23 cellular contexts compared by ENCODE assay signal in genomic region chr12:50564948-50565297, GRCh38.
DNase-seq lines count a peak whose midpoint lies in the region; ATAC-seq and TF ChIP-seq lines count a peak whose summit lies in the region.
"Had no signal": no experiment of that assay in that cellular context is flagged by ENCODE, and none has a peak within 500 bp of the region (broad histone marks: within the 10 kb centered on the region; RNA-seq: fewer than 3 reads in every experiment).

No MANE protein-coding gene starts in this region.

- peaks cover 29 to 69% of the 10 kb centered on the region in 2 donors for H3K4me1 ChIP-seq in adrenal gland (replicated peaks in 1 of 2)

- no peak for DNase-seq in activated naive CD4-positive, alpha-beta T cell treated with anti-CD3 and anti-CD28 coated beads, Interleukin-2, amount 50 U/mL, for 72 hours (ENCODE audit: low spot score in 2 of 2)
- DNase-seq in mesothelial cell of epicardium (ENCODE audit: low spot score in 2 of 2, unreplicated experiment in 2 of 2) (no peak), adrenal gland (no peak)
- DNase-seq in stimulated activated naive B cell treated with anti-CD40 and anti-IgM and Interleukin-4, amounts not matched to agents 10 μg/mL and 1 μg/mL and 100 μg/mL, for 72 hours, result no peak
- no peak for DNase-seq in activated T-helper 2 cell treated with anti-CD3 and anti-CD28 coated beads, Interferon-gamma antibody, Interleukin-2, Interleukin-4, amounts not matched to agents 10 μg/mL and 5 μg/mL and 100 μg/mL, durations not matched to agents 14 hours and 24 hours and 36 hours (ENCODE audit: low spot score)
- DNase-seq: Calu3; CD4-positive, alpha-beta memory T cell; H9; IMR-90; Karpas-422; MG63; NCI-H1048; NCI-H1436 treated with DMSO at 0.1 percent for 48 hours; NCI-H2081; NCI-H446 treated with DMSO at 0.1 percent for 48 hours; Peyer's patch had no signal

- no peak for TF ChIP-seq CTCF in mesothelial cell of epicardium (IDR thresholded peaks at IDR 0.05; ENCODE audit: unreplicated experiment)
- no peak for TF ChIP-seq CTCF in adrenal gland (IDR thresholded peaks at IDR 0.05)

- no peak for ATAC-seq in activated naive CD4-positive, alpha-beta T cell treated with anti-CD3 and anti-CD28 coated beads, Interleukin-2, amount 50 U/mL, for 72 hours
- ATAC-seq in activated T-helper 17 cell treated with anti-CD3 and anti-CD28 coated beads, Interleukin-2, amount 50 U/mL, for 72 hours (replicated peaks), result no peak
- no peak for ATAC-seq in stimulated activated naive B cell treated with anti-CD40 and anti-IgM and Interleukin-4, amounts not matched to agents 10 μg/mL and 1 μg/mL and 100 μg/mL, for 72 hours (replicated peaks)
- ATAC-seq in HG02571 (IDR thresholded peaks at IDR 0.05; ENCODE audit: unreplicated experiment), result no peak
- ATAC-seq: GM12878, Right ventricle myocardium inferior had no signal

- 47 to 74% (median 56%) methylated on average over 3 of the region's 3 CpGs for WGBS in adrenal gland, 4 donors

- no peaks in the 10 kb centered on the region for H3K27me3 Mint-ChIP-seq in activated naive CD4-positive, alpha-beta T cell treated with anti-CD3 and anti-CD28 coated beads, Interleukin-2, amount 50 U/mL, for 24 hours
- H3K27me3 Mint-ChIP-seq in activated T-helper 17 cell treated with anti-CD3 and anti-CD28 coated beads, Interleukin-2, amount 50 U/mL, for 72 hours, result no peaks in the 10 kb centered on the region
- H3K27me3 Mint-ChIP-seq in mesothelial cell of epicardium (ENCODE audit: low read depth), result no peaks in the 10 kb centered on the region
- no peaks in the 10 kb centered on the region for H3K27me3 Mint-ChIP-seq in stimulated activated naive B cell treated with anti-CD40 and anti-IgM and Interleukin-4, amounts not matched to agents 10 μg/mL and 1 μg/mL and 100 μg/mL, for 72 hours
- no peaks in the 10 kb centered on the region for H3K27me3 Mint-ChIP-seq in activated T-helper 2 cell treated with anti-CD3 and anti-CD28 coated beads, Interferon-gamma antibody, Interleukin-2, Interleukin-4, amounts not matched to agents 10 μg/mL and 5 μg/mL and 100 μg/mL, durations not matched to agents 14 hours and 24 hours and 36 hours (ENCODE audit: low read depth)
- H3K27me3 Mint-ChIP-seq: B cell; CD4-positive, alpha-beta memory T cell had no signal

- no peaks in the 10 kb centered on the region for H3K9me3 ChIP-seq in adrenal gland (replicated peaks in 1 of 3)
- H3K9me3 ChIP-seq: MG63, Peyer's patch had no signal

- no peak for TF ChIP-seq POLR2A in adrenal gland (IDR thresholded peaks at IDR 0.05)

- peak overlapping the region; percentile 0 for H3K4me3 Mint-ChIP-seq in activated naive CD4-positive, alpha-beta T cell treated with anti-CD3 and anti-CD28 coated beads, Interleukin-2, amount 50 U/mL, for 24 hours
- no peak overlapping the region for H3K4me3 Mint-ChIP-seq in activated T-helper 17 cell treated with anti-CD3 and anti-CD28 coated beads, Interleukin-2, amount 50 U/mL, for 72 hours
- no peak overlapping the region for H3K4me3 Mint-ChIP-seq in mesothelial cell of epicardium
- H3K4me3 Mint-ChIP-seq in stimulated activated naive B cell treated with anti-CD40 and anti-IgM and Interleukin-4, amounts not matched to agents 10 μg/mL and 1 μg/mL and 100 μg/mL, for 72 hours, result no peak overlapping the region
- no peak overlapping the region for H3K4me3 Mint-ChIP-seq in activated T-helper 2 cell treated with anti-CD3 and anti-CD28 coated beads, Interferon-gamma antibody, Interleukin-2, Interleukin-4, amounts not matched to agents 10 μg/mL and 5 μg/mL and 100 μg/mL, durations not matched to agents 14 hours and 24 hours and 36 hours (ENCODE audit: low read depth)
- H3K4me3 Mint-ChIP-seq: B cell, H9 had no signal

- H3K4me3 ChIP-seq in adrenal gland, result no peak overlapping the region
- H3K4me3 ChIP-seq: GM12878, MG63, Peyer's patch had no signal

- H3K36me3 ChIP-seq in adrenal gland (replicated peaks in 1 of 2), result no peaks in the 10 kb centered on the region
- H3K36me3 ChIP-seq: MG63, Peyer's patch had no signal

- H3K27ac Mint-ChIP-seq in activated naive CD4-positive, alpha-beta T cell treated with anti-CD3 and anti-CD28 coated beads, Interleukin-2, amount 50 U/mL, for 24 hours, result no peak overlapping the region
- no peak overlapping the region for H3K27ac Mint-ChIP-seq in activated naive CD4-positive, alpha-beta T cell treated with anti-CD3 and anti-CD28 coated beads, Interleukin-2, amount 50 U/mL, for 72 hours
- H3K27ac Mint-ChIP-seq in activated T-helper 17 cell treated with anti-CD3 and anti-CD28 coated beads, Interleukin-2, amount 50 U/mL, for 72 hours, result peak overlapping the region; percentile 3
- peak overlapping the region; percentile 14 for H3K27ac Mint-ChIP-seq in mesothelial cell of epicardium
- peak overlapping the region; percentile 7 for H3K27ac Mint-ChIP-seq in stimulated activated naive B cell treated with anti-CD40 and anti-IgM and Interleukin-4, amounts not matched to agents 10 μg/mL and 1 μg/mL and 100 μg/mL, for 72 hours
- no peak overlapping the region for H3K27ac Mint-ChIP-seq in activated T-helper 2 cell treated with anti-CD3 and anti-CD28 coated beads, Interferon-gamma antibody, Interleukin-2, Interleukin-4, amounts not matched to agents 10 μg/mL and 5 μg/mL and 100 μg/mL, durations not matched to agents 14 hours and 24 hours and 36 hours
- H3K27ac Mint-ChIP-seq: B cell had no signal

- no peaks in the 10 kb centered on the region for H3K9me3 Mint-ChIP-seq in activated naive CD4-positive, alpha-beta T cell treated with anti-CD3 and anti-CD28 coated beads, Interleukin-2, amount 50 U/mL, for 24 hours
- peaks cover 0 to 3% of the 10 kb centered on the region in 2 donors for H3K9me3 Mint-ChIP-seq in activated naive CD4-positive, alpha-beta T cell treated with anti-CD3 and anti-CD28 coated beads, Interleukin-2, amount 50 U/mL, for 72 hours
- no peaks in the 10 kb centered on the region for H3K9me3 Mint-ChIP-seq in activated T-helper 17 cell treated with anti-CD3 and anti-CD28 coated beads, Interleukin-2, amount 50 U/mL, for 72 hours
- H3K9me3 Mint-ChIP-seq in mesothelial cell of epicardium, result no peaks in the 10 kb centered on the region
- H3K9me3 Mint-ChIP-seq in stimulated activated naive B cell treated with anti-CD40 and anti-IgM and Interleukin-4, amounts not matched to agents 10 μg/mL and 1 μg/mL and 100 μg/mL, for 72 hours, result peaks cover 2 to 7% of the 10 kb centered on the region in 2 donors
- H3K9me3 Mint-ChIP-seq in activated T-helper 2 cell treated with anti-CD3 and anti-CD28 coated beads, Interferon-gamma antibody, Interleukin-2, Interleukin-4, amounts not matched to agents 10 μg/mL and 5 μg/mL and 100 μg/mL, durations not matched to agents 14 hours and 24 hours and 36 hours, result no peaks in the 10 kb centered on the region
- H3K9me3 Mint-ChIP-seq: CD4-positive, alpha-beta memory T cell; H9 had no signal

- no peaks in the 10 kb centered on the region for H3K27me3 ChIP-seq in adrenal gland
- H3K27me3 ChIP-seq: MG63, Peyer's patch had no signal

- peaks cover 3% of the 10 kb centered on the region for H3K36me3 Mint-ChIP-seq in activated naive CD4-positive, alpha-beta T cell treated with anti-CD3 and anti-CD28 coated beads, Interleukin-2, amount 50 U/mL, for 24 hours
- H3K36me3 Mint-ChIP-seq in activated naive CD4-positive, alpha-beta T cell treated with anti-CD3 and anti-CD28 coated beads, Interleukin-2, amount 50 U/mL, for 72 hours, result peaks cover 0 to 10% of the 10 kb centered on the region in 2 donors
- H3K36me3 Mint-ChIP-seq in activated T-helper 17 cell treated with anti-CD3 and anti-CD28 coated beads, Interleukin-2, amount 50 U/mL, for 72 hours (ENCODE audit: low read depth), result no peaks in the 10 kb centered on the region
- no peaks in the 10 kb centered on the region for H3K36me3 Mint-ChIP-seq in mesothelial cell of epicardium
- peaks cover 7 to 16% of the 10 kb centered on the region in 2 donors for H3K36me3 Mint-ChIP-seq in stimulated activated naive B cell treated with anti-CD40 and anti-IgM and Interleukin-4, amounts not matched to agents 10 μg/mL and 1 μg/mL and 100 μg/mL, for 72 hours
- peaks cover 7% of the 10 kb centered on the region for H3K36me3 Mint-ChIP-seq in activated T-helper 2 cell treated with anti-CD3 and anti-CD28 coated beads, Interferon-gamma antibody, Interleukin-2, Interleukin-4, amounts not matched to agents 10 μg/mL and 5 μg/mL and 100 μg/mL, durations not matched to agents 14 hours and 24 hours and 36 hours (ENCODE audit: low read depth)

- H3K27ac ChIP-seq in adrenal gland, result peak overlapping the region in 1 of 5 donors; percentile 1
- H3K27ac ChIP-seq: 22Rv1, Peyer's patch had no signal

- H3K4me1 Mint-ChIP-seq in activated naive CD4-positive, alpha-beta T cell treated with anti-CD3 and anti-CD28 coated beads, Interleukin-2, amount 50 U/mL, for 24 hours, result peaks cover 80% of the 10 kb centered on the region
- H3K4me1 Mint-ChIP-seq in activated T-helper 17 cell treated with anti-CD3 and anti-CD28 coated beads, Interleukin-2, amount 50 U/mL, for 72 hours, result peaks cover 17% of the 10 kb centered on the region
- peaks cover 26% of the 10 kb centered on the region for H3K4me1 Mint-ChIP-seq in mesothelial cell of epicardium
- H3K4me1 Mint-ChIP-seq in stimulated activated naive B cell treated with anti-CD40 and anti-IgM and Interleukin-4, amounts not matched to agents 10 μg/mL and 1 μg/mL and 100 μg/mL, for 72 hours, result peaks cover 21 to 76% of the 10 kb centered on the region in 2 donors
- H3K4me1 Mint-ChIP-seq in activated T-helper 2 cell treated with anti-CD3 and anti-CD28 coated beads, Interferon-gamma antibody, Interleukin-2, Interleukin-4, amounts not matched to agents 10 μg/mL and 5 μg/mL and 100 μg/mL, durations not matched to agents 14 hours and 24 hours and 36 hours (ENCODE audit: low read depth), result peaks cover 27% of the 10 kb centered on the region

- intact Hi-C loops in adrenal gland (cut with DNase I), result loop anchor here in 1 of 2 donors (10.0 kb wide), 1 partner anchor 50 kb away; no protein-coding TSS in a partner anchor
- intact Hi-C loops in activated T-helper 2 cell treated with anti-CD3 and anti-CD28 coated beads, Interferon-gamma antibody, Interleukin-2, Interleukin-4, amounts not matched to agents 10 μg/mL and 5 μg/mL and 100 μg/mL, durations not matched to agents 14 hours and 24 hours and 36 hours (cut with micrococcal nuclease), result no loop called here

Comparison
In these comparisons a context has a peak if more than half of its experiments do, and no peak if none do; other contexts are left out.
1. H3K27ac Mint-ChIP-seq: peak in activated T-helper 17 cell treated with anti-CD3 and anti-CD28 coated beads, Interleukin-2, amount 50 U/mL, for 72 hours (single experiment), mesothelial cell of epicardium (single experiment) and stimulated activated naive B cell treated with anti-CD40 and anti-IgM and Interleukin-4, amounts not matched to agents 10 μg/mL and 1 μg/mL and 100 μg/mL, for 72 hours (single experiment); none in activated naive CD4-positive, alpha-beta T cell treated with anti-CD3 and anti-CD28 coated beads, Interleukin-2, amount 50 U/mL, for 24 hours (single experiment), activated naive CD4-positive, alpha-beta T cell treated with anti-CD3 and anti-CD28 coated beads, Interleukin-2, amount 50 U/mL, for 72 hours (0 of 2) and activated T-helper 2 cell treated with anti-CD3 and anti-CD28 coated beads, Interferon-gamma antibody, Interleukin-2, Interleukin-4, amounts not matched to agents 10 μg/mL and 5 μg/mL and 100 μg/mL, durations not matched to agents 14 hours and 24 hours and 36 hours (single experiment).